Comparison of ENCODE assay signal across 21 cellular contexts in genomic region chr13:83733293-83733692, GRCh38.
DNase-seq lines count a peak whose midpoint lies in the region; ATAC-seq and TF ChIP-seq lines count a peak whose summit lies in the region.
"Had no signal": no experiment of that assay in that cellular context is flagged by ENCODE, and none has a peak within 500 bp of the region (broad histone marks: within the 10 kb centered on the region; RNA-seq: fewer than 3 reads in every experiment).

No MANE protein-coding gene starts in this region.

- DNase-seq in pons (ENCODE audit: low spot score) (peak; percentile 45), GOT3 (lab: John Stamatoyannopoulos, UW) (no peak), NCI-H128 (lab: John Stamatoyannopoulos, UW; ENCODE audit: unreplicated experiment) (no peak)
- DNase-seq: DMS53, GF-D8, IMR-90, NCI-H1105, NCI-H2029 treated with DMSO at 0.1 percent for 48 hours, NCI-H2171, NCI-H345, NCI-H524, Right ventricle myocardium superior, SW 1271, T-helper 2 cell had no signal

- no peaks in the 10 kb centered on the region for H3K4me1 Mint-ChIP-seq in activated T-helper 17 cell treated with anti-CD3 and anti-CD28 coated beads, Interleukin-2, amount 50 U/mL, for 72 hours
- H3K4me1 Mint-ChIP-seq: B cell, CD14-positive monocyte had no signal

- no peaks in the 10 kb centered on the region for H3K9me3 Mint-ChIP-seq in activated T-helper 17 cell treated with anti-CD3 and anti-CD28 coated beads, Interleukin-2, amount 50 U/mL, for 72 hours

- H3K27ac Mint-ChIP-seq in activated T-helper 17 cell treated with anti-CD3 and anti-CD28 coated beads, Interleukin-2, amount 50 U/mL, for 72 hours = no peak overlapping the region
- H3K27ac Mint-ChIP-seq: B cell, CD14-positive monocyte had no signal

- ATAC-seq in GM18867 (IDR thresholded peaks at IDR 0.05; ENCODE audit: unreplicated experiment) = peak; percentile 72
- peak; percentile 51 for ATAC-seq in HG02870 (IDR thresholded peaks at IDR 0.05; ENCODE audit: unreplicated experiment)
- ATAC-seq in activated T-helper 17 cell treated with anti-CD3 and anti-CD28 coated beads, Interleukin-2, amount 50 U/mL, for 72 hours (replicated peaks) = peak; percentile 23
- no peak for ATAC-seq in GM21381 (IDR thresholded peaks at IDR 0.05; ENCODE audit: unreplicated experiment)
- ATAC-seq in SK-N-SH treated with all-trans-retinoic acid at 6 μM for 48 hours = no peak

- H3K36me3 Mint-ChIP-seq in activated T-helper 17 cell treated with anti-CD3 and anti-CD28 coated beads, Interleukin-2, amount 50 U/mL, for 72 hours (ENCODE audit: low read depth) = no peaks in the 10 kb centered on the region
- H3K36me3 Mint-ChIP-seq: CD14-positive monocyte had no signal

- H3K4me3 Mint-ChIP-seq in activated T-helper 17 cell treated with anti-CD3 and anti-CD28 coated beads, Interleukin-2, amount 50 U/mL, for 72 hours = no peak overlapping the region
- H3K4me3 Mint-ChIP-seq: B cell, CD14-positive monocyte had no signal

- H3K27me3 Mint-ChIP-seq in activated T-helper 17 cell treated with anti-CD3 and anti-CD28 coated beads, Interleukin-2, amount 50 U/mL, for 72 hours = no peaks in the 10 kb centered on the region
- H3K27me3 Mint-ChIP-seq: B cell had no signal

TF ChIP-seq in SK-N-SH treated with all-trans-retinoic acid at 6 μM for 48 hours, 23 proteins besides CTCF, POLR2A, EP300 and RAD21:
- TF ChIP-seq OSR1 (CRISPR knock-in tag; IDR thresholded peaks at IDR 0.05) (no peak), TOX (CRISPR knock-in tag; IDR thresholded peaks at IDR 0.05; ENCODE audit: borderline replicate concordance) (no peak), CSRNP3 (CRISPR knock-in tag; IDR thresholded peaks at IDR 0.05) (no peak), CSDC2 (CRISPR knock-in tag; IDR thresholded peaks at IDR 0.05) (no peak), ZC3H10 (CRISPR knock-in tag; IDR thresholded peaks at IDR 0.05) (no peak)

Comparison
In these comparisons a context has a peak if more than half of its experiments do, and no peak if none do; other contexts are left out.
1. ATAC-seq: peak in GM18867 (single experiment), HG02870 (single experiment) and activated T-helper 17 cell treated with anti-CD3 and anti-CD28 coated beads, Interleukin-2, amount 50 U/mL, for 72 hours (single experiment); none in GM21381 (single experiment) and SK-N-SH treated with all-trans-retinoic acid at 6 μM for 48 hours (single experiment).